Comparison of ENCODE assay signal across 8 cellular contexts in the genomic region with DNA sequence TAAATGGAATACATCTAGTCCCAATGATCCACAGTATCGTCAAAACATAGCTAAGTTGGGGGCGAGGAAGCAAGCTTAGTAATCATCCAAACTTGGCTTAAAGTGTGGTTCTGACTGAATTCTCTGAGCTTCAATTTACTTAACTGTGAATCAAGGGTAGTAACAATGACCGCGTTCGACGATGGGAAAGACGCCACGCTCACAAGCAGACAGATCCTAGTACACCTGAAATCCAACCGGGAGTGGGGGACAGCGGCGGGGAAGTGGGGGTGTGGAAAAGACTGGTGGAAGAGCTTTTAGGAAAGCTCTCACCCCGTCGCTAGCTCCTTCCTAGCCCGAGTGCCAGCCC. TPM values are rescaled to one million over a fixed set of nuclear protein-coding genes. Genes with fewer than 3 reads are reported as not detected.
DNase-seq lines count a peak whose midpoint lies in the region; ATAC-seq lines count a peak whose summit lies in the region.

No MANE protein-coding gene starts in this region.

- H3K27ac ChIP-seq in caudate nucleus (ENCODE audit: low read depth, low read length), result peak overlapping the region; percentile 12
- H3K27ac ChIP-seq in muscle layer of colon (ENCODE audit: low read depth, low read length), result peak overlapping the region; percentile 64

- H3K36me3 Mint-ChIP-seq in IgD-negative memory B cell, result peaks cover 10% of the 10 kb centered on the region

- H3K4me1 Mint-ChIP-seq in IgD-negative memory B cell, result peaks cover 23 to 40% (median 40%) of the 10 kb centered on the region in 3 donors

- no peak for ATAC-seq in HG03565 (IDR thresholded peaks at IDR 0.05; ENCODE audit: unreplicated experiment)
- ATAC-seq in HG03342 (IDR thresholded peaks at IDR 0.05; ENCODE audit: unreplicated experiment), result no peak

- H3K27me3 ChIP-seq in muscle layer of colon (ENCODE audit: control insufficient read depth in 1 of 2, insufficient read depth in 2 of 2, low read length in 2 of 2), result no peaks in the 10 kb centered on the region

- no peaks in the 10 kb centered on the region for H3K27me3 Mint-ChIP-seq in IgD-negative memory B cell

- no peaks in the 10 kb centered on the region for H3K9me3 ChIP-seq in muscle layer of colon (ENCODE audit: low read length)

- no peaks in the 10 kb centered on the region for H3K36me3 ChIP-seq in muscle layer of colon (ENCODE audit: insufficient read depth, low read length)

- peak overlapping the region; percentile 91 to 100 (median 100) for H3K4me3 Mint-ChIP-seq in IgD-negative memory B cell

- peaks cover 4% of the 10 kb centered on the region for H3K4me1 ChIP-seq in muscle layer of colon (ENCODE audit: insufficient read depth, low read length)

- H3K4me3 ChIP-seq in muscle layer of colon (ENCODE audit: low read depth in 1 of 2, low read length in 2 of 2), result peak overlapping the region; percentile 69 to 78

- peak overlapping the region; percentile 68 for H3K9ac ChIP-seq in muscle layer of colon (ENCODE audit: low read length)

- peak; percentile 2 for DNase-seq in activated CD4-positive, alpha-beta T cell treated with anti-CD3 and anti-CD28 coated beads, Interleukin-2, amount 50 U/mL, for 1 hour
- no peak for DNase-seq in activated CD4-positive, alpha-beta T cell treated with anti-CD3 and anti-CD28 coated beads for 48 hours
- DNase-seq in caudate nucleus (lab: John Stamatoyannopoulos, UW) (peak in 4 of 61 donors; percentile 52 to 78 (median 60)), activated gamma-delta T cell (lab: John Stamatoyannopoulos, UW) (no peak)

- H3K27ac Mint-ChIP-seq in IgD-negative memory B cell, result peak overlapping the region; percentile 22 to 92 (median 89)

- no peaks in the 10 kb centered on the region for H3K9me3 Mint-ChIP-seq in IgD-negative memory B cell

RNA-seq across cellular contexts. Expression of a gene that starts 0.4 kb away (rescaled TPM):
- polyA plus RNA-seq in IgD-negative memory B cell, result 59.2 TPM

RNA-seq across cellular contexts. Expression of a gene that starts 57.8 kb away (rescaled TPM):
- polyA plus RNA-seq in IgD-negative memory B cell, result 13.7 TPM
